ENCODE assay signal across 39 cellular contexts in the genomic region with DNA sequence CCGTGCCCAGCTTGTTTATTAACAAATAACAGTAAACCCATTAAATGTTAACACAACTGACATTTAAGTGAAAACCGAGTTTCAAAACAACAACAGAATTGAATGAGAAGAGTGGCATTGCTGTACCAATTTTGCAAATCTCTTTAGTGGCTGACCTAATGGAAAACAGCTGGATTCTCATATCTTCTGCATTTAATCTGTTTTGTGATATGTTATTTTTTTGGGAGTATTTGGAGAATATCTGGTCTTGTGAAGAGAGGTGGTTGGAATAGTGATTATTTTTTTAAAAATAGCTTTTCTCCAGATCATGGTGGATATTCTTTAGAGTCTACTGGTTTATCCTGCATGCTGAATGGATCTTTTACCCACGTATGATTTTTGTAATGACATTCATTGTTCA.
"Had no signal": no experiment of that assay in that cellular context is flagged by ENCODE, and none has a peak within 500 bp of the region (broad histone marks: within the 10 kb centered on the region; RNA-seq: fewer than 3 reads in every experiment).

No MANE protein-coding gene starts in this region.

- H3K27me3 ChIP-seq: adrenal gland, ascending aorta, body of pancreas, brain microvascular endothelial cell, breast epithelium, cardiac muscle cell had no signal

- ATAC-seq: activated naive CD4-positive, alpha-beta T cell treated with anti-CD3 and anti-CD28 coated beads, Interleukin-2, amount 50 U/mL, for 72 hours; activated naive CD8-positive, alpha-beta T cell treated with anti-CD3 and anti-CD28 coated beads, Interleukin-2, amount 50 U/mL, for 24 hours; activated T-cell treated with anti-CD3 and anti-CD28 coated beads, Interleukin-2, amount 50 U/mL, for 4 hours; activated T-cell treated with anti-CD3 and anti-CD28 coated beads, Interleukin-2, amount 50 U/mL, for 72 hours; activated T-helper 17 cell treated with anti-CD3 and anti-CD28 coated beads, Interleukin-2, amount 50 U/mL, for 72 hours; body of pancreas had no signal

- H3K9me3 ChIP-seq: adrenal gland, body of pancreas, breast epithelium had no signal

- H3K27me3 Mint-ChIP-seq: activated naive CD4-positive, alpha-beta T cell treated with anti-CD3 and anti-CD28 coated beads, Interleukin-2, amount 10 ng/mL, durations not matched to agents 7 days and 5 days; activated naive CD4-positive, alpha-beta T cell treated with anti-CD3 and anti-CD28 coated beads, Interleukin-2, amount 50 U/mL, for 24 hours; activated naive CD8-positive, alpha-beta T cell; activated naive CD8-positive, alpha-beta T cell treated with anti-CD3 and anti-CD28 coated beads for 36 hours; activated naive CD8-positive, alpha-beta T cell treated with anti-CD3 and anti-CD28 coated beads, Interleukin-2, amount 10 ng/mL, durations not matched to agents 7 days and 5 days; activated naive CD8-positive, alpha-beta T cell treated with anti-CD3 and anti-CD28 coated beads, Interleukin-2, amount 50 U/mL, for 24 hours; activated T-helper 17 cell treated with anti-CD3 and anti-CD28 coated beads, Interleukin-2, amount 50 U/mL, for 72 hours; brain; central memory CD8-positive, alpha-beta T cell had no signal

- FAIRE-seq: astrocyte, bronchial epithelial cell, colon had no signal

- H3K36me3 ChIP-seq: adrenal gland, brain microvascular endothelial cell, breast epithelium, cardiac muscle cell had no signal

- H3K9me3 Mint-ChIP-seq: activated naive CD4-positive, alpha-beta T cell treated with anti-CD3 and anti-CD28 coated beads, Interleukin-2, amount 50 U/mL, for 24 hours; activated naive CD4-positive, alpha-beta T cell treated with anti-CD3 and anti-CD28 coated beads, Interleukin-2, amount 50 U/mL, for 72 hours; activated T-helper 17 cell treated with anti-CD3 and anti-CD28 coated beads, Interleukin-2, amount 50 U/mL, for 72 hours; central memory CD8-positive, alpha-beta T cell had no signal

- H3K4me3 Mint-ChIP-seq: activated naive CD4-positive, alpha-beta T cell treated with anti-CD3 and anti-CD28 coated beads for 36 hours; activated naive CD4-positive, alpha-beta T cell treated with anti-CD3 and anti-CD28 coated beads, Interleukin-2, amount 10 ng/mL, durations not matched to agents 7 days and 5 days; activated naive CD4-positive, alpha-beta T cell treated with anti-CD3 and anti-CD28 coated beads, Interleukin-2, amount 50 U/mL, for 24 hours; activated naive CD8-positive, alpha-beta T cell; activated naive CD8-positive, alpha-beta T cell treated with anti-CD3 and anti-CD28 coated beads for 36 hours; activated naive CD8-positive, alpha-beta T cell treated with anti-CD3 and anti-CD28 coated beads, Interleukin-2, amount 10 ng/mL, durations not matched to agents 7 days and 5 days; activated naive CD8-positive, alpha-beta T cell treated with anti-CD3 and anti-CD28 coated beads, Interleukin-2, amount 50 U/mL, for 24 hours; activated T-cell treated with anti-CD3 and anti-CD28 coated beads, Interleukin-2, amount 50 U/mL, for 4 hours; activated T-cell treated with anti-CD3 and anti-CD28 coated beads, Interleukin-2, amount 50 U/mL, for 72 hours; activated T-helper 1 cell treated with anti-CD3 and anti-CD28 coated beads, Interleukin-12 subunit alpha, Interleukin-12 subunit beta, Interleukin-2, Interleukin-4 antibody, amounts not matched to agents 30 ng/mL and 10 ng/mL and 1 ng/mL, durations not matched to agents 14 hours and 24 hours and 36 hours; activated T-helper 17 cell treated with anti-CD3 and anti-CD28 coated beads, Interleukin-2, amount 50 U/mL, for 72 hours; brain; central memory CD8-positive, alpha-beta T cell had no signal

- H3K4me3 ChIP-seq: adrenal gland, ascending aorta, body of pancreas, breast epithelium, cardiac muscle cell had no signal

- DNase-seq: activated effector memory CD4-positive, alpha-beta T cell treated with anti-CD3 and anti-CD28 coated beads, Interleukin-2, amount 50 U/mL, for 16 hours; activated effector memory CD4-positive, alpha-beta T cell treated with Interleukin-2 at 50 U/mL for 16 hours; activated gamma-delta T cell; activated gamma-delta T cell treated with Interleukin-2 at 50 U/mL for 16 hours; activated naive CD4-positive, alpha-beta T cell; activated naive CD4-positive, alpha-beta T cell treated with anti-CD3 and anti-CD28 coated beads for 36 hours; activated naive CD4-positive, alpha-beta T cell treated with anti-CD3 and anti-CD28 coated beads, Interleukin-2, amount 10 ng/mL, durations not matched to agents 7 days and 5 days; activated naive CD4-positive, alpha-beta T cell treated with anti-CD3 and anti-CD28 coated beads, Interleukin-2, amount 50 U/mL, for 16 hours; activated naive CD4-positive, alpha-beta T cell treated with Interleukin-2 at 50 U/mL for 16 hours; activated naive CD8-positive, alpha-beta T cell treated with anti-CD3 and anti-CD28 coated beads for 36 hours; activated naive CD8-positive, alpha-beta T cell treated with anti-CD3 and anti-CD28 coated beads, Interleukin-2, amount 10 ng/mL, durations not matched to agents 7 days and 5 days; activated naive CD8-positive, alpha-beta T cell treated with anti-CD3 and anti-CD28 coated beads, Interleukin-2, amount 50 U/mL, for 24 hours; activated T-cell treated with anti-CD3 and anti-CD28 coated beads, Interleukin-2, amount 50 U/mL, for 4 hours; activated T-cell treated with anti-CD3 and anti-CD28 coated beads, Interleukin-2, amount 50 U/mL, for 48 hours; activated T-cell treated with anti-CD3 and anti-CD28 coated beads, Interleukin-2, amount 50 U/mL, for 72 hours; adrenal gland; amniotic stem cell; amygdala; anterior cingulate cortex; aorta; body of pancreas; brain microvascular endothelial cell; caudate nucleus; central memory CD4-positive, alpha-beta T cell; cerebellar nuclear complex had no signal

- H3K4me1 ChIP-seq: adrenal gland, ascending aorta, body of pancreas, breast epithelium had no signal

- H3K27ac ChIP-seq: adrenal gland, ascending aorta, body of pancreas, brain microvascular endothelial cell, breast epithelium, cardiac muscle cell had no signal

- H3K4me1 Mint-ChIP-seq: activated naive CD4-positive, alpha-beta T cell treated with anti-CD3 and anti-CD28 coated beads, Interleukin-2, amount 10 ng/mL, durations not matched to agents 7 days and 5 days; activated naive CD8-positive, alpha-beta T cell treated with anti-CD3 and anti-CD28 coated beads, Interleukin-2, amount 10 ng/mL, durations not matched to agents 7 days and 5 days; activated naive CD8-positive, alpha-beta T cell treated with anti-CD3 and anti-CD28 coated beads, Interleukin-2, amount 50 U/mL, for 24 hours; activated T-helper 17 cell treated with anti-CD3 and anti-CD28 coated beads, Interleukin-2, amount 50 U/mL, for 72 hours; brain; central memory CD8-positive, alpha-beta T cell had no signal

- H3K27ac Mint-ChIP-seq: activated naive CD4-positive, alpha-beta T cell treated with anti-CD3 and anti-CD28 coated beads for 36 hours; activated naive CD4-positive, alpha-beta T cell treated with anti-CD3 and anti-CD28 coated beads, Interleukin-2, amount 10 ng/mL, durations not matched to agents 7 days and 5 days; activated naive CD4-positive, alpha-beta T cell treated with anti-CD3 and anti-CD28 coated beads, Interleukin-2, amount 50 U/mL, for 24 hours; activated naive CD4-positive, alpha-beta T cell treated with anti-CD3 and anti-CD28 coated beads, Interleukin-2, amount 50 U/mL, for 72 hours; activated naive CD8-positive, alpha-beta T cell; activated naive CD8-positive, alpha-beta T cell treated with anti-CD3 and anti-CD28 coated beads for 36 hours; activated naive CD8-positive, alpha-beta T cell treated with anti-CD3 and anti-CD28 coated beads, Interleukin-2, amount 10 ng/mL, durations not matched to agents 7 days and 5 days; activated naive CD8-positive, alpha-beta T cell treated with anti-CD3 and anti-CD28 coated beads, Interleukin-2, amount 50 U/mL, for 24 hours; activated T-cell treated with anti-CD3 and anti-CD28 coated beads, Interleukin-2, amount 50 U/mL, for 72 hours; activated T-helper 1 cell treated with anti-CD3 and anti-CD28 coated beads, Interleukin-12 subunit alpha, Interleukin-12 subunit beta, Interleukin-2, Interleukin-4 antibody, amounts not matched to agents 30 ng/mL and 10 ng/mL and 1 ng/mL, durations not matched to agents 14 hours and 24 hours and 36 hours; activated T-helper 17 cell treated with anti-CD3 and anti-CD28 coated beads, Interleukin-2, amount 50 U/mL, for 72 hours; activated T-helper 2 cell treated with anti-CD3 and anti-CD28 coated beads, Interferon-gamma antibody, Interleukin-2, Interleukin-4, amounts not matched to agents 10 μg/mL and 5 μg/mL and 100 μg/mL, durations not matched to agents 14 hours and 24 hours and 36 hours; brain had no signal
